ENCODE assay signal across 12 cellular contexts in genomic region chr18:66826211-66826610, GRCh38.
"Had no signal": no experiment of that assay in that cellular context is flagged by ENCODE, and none has a peak within 500 bp of the region (broad histone marks: within the 10 kb centered on the region; RNA-seq: fewer than 3 reads in every experiment).

No MANE protein-coding gene starts in this region.

- DNase-seq: activated B cell treated with CpG ODN at 0.5 μM for 24 hours; activated CD4-positive, alpha-beta T cell treated with anti-CD3 and anti-CD28 coated beads, Interleukin-2, amount 10 ng/mL, durations not matched to agents 24 days and 14 days; activated CD8-positive, alpha-beta memory T cell treated with anti-CD3 and anti-CD28 coated beads for 24 hours; activated naive CD4-positive, alpha-beta T cell treated with anti-CD3 and anti-CD28 coated beads for 36 hours; colonic mucosa; effector CD8-positive, alpha-beta T cell; nephron progenitor cell; psoas muscle; sigmoid colon; stimulated activated CD4-positive, alpha-beta T cell treated with anti-CD3 and anti-CD28 coated beads, Interleukin-2, amount 100 ng/mL, for 24 hours; stimulated activated naive CD4-positive, alpha-beta T cell treated with Interleukin-2 at 50 U/mL for 16 hours; upper lobe of left lung had no signal

- H3K9me3 Mint-ChIP-seq: activated CD4-positive, alpha-beta T cell treated with anti-CD3 and anti-CD28 coated beads, Interleukin-2, amount 10 ng/mL, durations not matched to agents 24 days and 14 days; activated naive CD4-positive, alpha-beta T cell treated with anti-CD3 and anti-CD28 coated beads for 36 hours; nephron progenitor cell had no signal

- ATAC-seq: psoas muscle had no signal

- H3K4me1 Mint-ChIP-seq: activated B cell treated with CpG ODN at 0.5 μM for 24 hours; activated CD4-positive, alpha-beta T cell treated with anti-CD3 and anti-CD28 coated beads, Interleukin-2, amount 10 ng/mL, durations not matched to agents 24 days and 14 days; nephron progenitor cell had no signal

- H3K4me3 Mint-ChIP-seq: activated B cell treated with CpG ODN at 0.5 μM for 24 hours; activated CD4-positive, alpha-beta T cell treated with anti-CD3 and anti-CD28 coated beads, Interleukin-2, amount 10 ng/mL, durations not matched to agents 24 days and 14 days; activated naive CD4-positive, alpha-beta T cell treated with anti-CD3 and anti-CD28 coated beads for 36 hours; nephron progenitor cell had no signal

- H3K27me3 Mint-ChIP-seq: activated B cell treated with CpG ODN at 0.5 μM for 24 hours; activated CD4-positive, alpha-beta T cell treated with anti-CD3 and anti-CD28 coated beads, Interleukin-2, amount 10 ng/mL, durations not matched to agents 24 days and 14 days had no signal

- H3K27ac Mint-ChIP-seq: activated B cell treated with CpG ODN at 0.5 μM for 24 hours; activated CD4-positive, alpha-beta T cell treated with anti-CD3 and anti-CD28 coated beads, Interleukin-2, amount 10 ng/mL, durations not matched to agents 24 days and 14 days; activated naive CD4-positive, alpha-beta T cell treated with anti-CD3 and anti-CD28 coated beads for 36 hours; nephron progenitor cell had no signal
